Comparison of ENCODE assay signal across 35 cellular contexts in the genomic region with DNA sequence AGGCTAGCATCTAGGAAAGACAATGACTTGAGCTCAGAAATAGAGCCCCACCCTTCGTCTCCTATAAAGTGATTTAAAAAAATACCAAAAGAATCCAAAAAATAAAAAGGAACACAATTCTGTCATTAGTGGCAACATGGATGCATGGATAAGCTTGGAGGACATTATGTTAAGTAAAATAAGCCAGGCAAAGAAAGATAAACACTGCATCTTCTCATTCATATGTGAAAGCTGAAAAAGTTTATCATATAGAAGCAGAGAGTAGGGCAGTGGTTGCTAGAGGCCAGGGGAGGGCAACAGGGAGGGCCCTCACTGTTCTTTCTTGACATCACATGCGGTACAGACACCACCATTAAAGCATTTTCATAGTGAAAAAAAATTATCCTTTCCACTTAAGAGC.
"Had no signal": no experiment of that assay in that cellular context is flagged by ENCODE, and none has a peak within 500 bp of the region (broad histone marks: within the 10 kb centered on the region; RNA-seq: fewer than 3 reads in every experiment).

No MANE protein-coding gene starts in this region.

- H3K4me3 ChIP-seq: MG63 had no signal

- DNase-seq: Karpas-422, Kasumi-1, MG63, MM.1S, MV-4-11, NCI-H1048, NCI-H1092, NCI-H1092 treated with DMSO at 0.1 percent for 48 hours, NCI-H1105, NCI-H1105 treated with DMSO at 0.1 percent for 48 hours, NCI-H1417, NCI-H1417 treated with DMSO at 0.1 percent for 48 hours, NCI-H1436, NCI-H1436 treated with DMSO at 0.1 percent for 48 hours, NCI-H146, NCI-H1694, NCI-H1694 treated with DMSO at 0.1 percent for 48 hours, NCI-H187, NCI-H187 treated with DMSO at 0.1 percent for 48 hours, NCI-H1930, NCI-H2029, NCI-H2029 treated with DMSO at 0.1 percent for 48 hours, NCI-H2081, NCI-H2081 treated with DMSO at 0.1 percent for 48 hours, NCI-H2107, NCI-H2171, NCI-H2171 treated with DMSO at 0.1 percent for 48 hours, NCI-H2227 treated with DMSO at 0.1 percent for 48 hours, NCI-H226, NCI-H345, NCI-H446, NCI-H446 treated with DMSO at 0.1 percent for 48 hours, NCI-H510A, NCI-H510A treated with DMSO at 0.1 percent for 48 hours, NCI-H524 had no signal

- H3K36me3 ChIP-seq: MG63 had no signal
